1 cellular context compared by ENCODE assay signal in the genomic region with DNA sequence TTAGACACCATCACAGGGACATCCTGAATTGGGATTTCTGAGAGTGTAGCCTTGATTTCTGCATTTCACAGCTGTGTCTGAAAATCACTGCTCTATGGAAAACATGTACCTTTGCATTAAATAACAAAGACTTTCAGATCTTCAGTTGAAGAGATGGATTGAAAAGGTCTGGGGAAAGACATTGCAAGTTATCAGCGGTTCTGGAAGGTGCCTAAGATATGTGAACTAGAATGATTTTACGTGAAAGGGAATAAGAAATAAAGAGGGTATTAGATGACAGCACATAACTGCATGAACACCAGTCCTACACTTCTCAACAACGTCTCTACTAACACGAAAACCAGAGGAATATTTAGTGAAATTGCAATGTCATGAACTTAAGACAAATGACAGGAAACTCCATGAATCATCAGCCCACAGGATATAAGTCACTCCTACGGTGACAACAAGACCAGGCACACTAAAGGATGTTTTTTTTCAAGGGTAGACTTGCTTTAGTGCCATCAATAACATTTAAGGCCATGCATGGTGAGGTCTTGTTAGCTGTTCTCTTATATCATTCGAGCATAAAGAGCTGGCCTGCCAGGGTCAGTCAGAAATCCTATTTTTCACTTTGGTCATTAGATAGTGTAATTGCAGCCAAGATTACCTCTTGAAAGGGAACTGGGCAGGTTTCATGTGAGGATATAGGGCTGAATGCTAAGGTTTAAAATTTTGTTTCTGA.
TF ChIP-seq lines count a peak whose summit lies in the region.

No MANE protein-coding gene starts in this region.

TF ChIP-seq in K562, 482 proteins besides CTCF, POLR2A, EP300 and RAD21 (continued from another document and continues in another):
- peak; percentile 98 for TF ChIP-seq ZNF592 (IDR thresholded peaks at IDR 0.05)
- peak; percentile 81 for TF ChIP-seq HDAC2 (IDR thresholded peaks at IDR 0.05)
- TF ChIP-seq ZNF232 (CRISPR knock-in tag; IDR thresholded peaks at IDR 0.05), result no peak
- no peak for TF ChIP-seq PHB (CRISPR knock-in tag; IDR thresholded peaks at IDR 0.05)
- TF ChIP-seq RB1 (IDR thresholded peaks at IDR 0.05; ENCODE audit: low read depth), result no peak
- TF ChIP-seq MXI1 (IDR thresholded peaks at IDR 0.05; ENCODE audit: low read depth, low read length), result no peak
- peak; percentile 47; the same call in 1 of the 2 replicates for TF ChIP-seq TAL1 (IDR thresholded peaks at IDR 0.05)
- no peak for TF ChIP-seq CCAR2 (IDR thresholded peaks at IDR 0.05; ENCODE audit: low read depth, low read length)
- 0 out of 2 replicates have a peak, but pooled peaks have one; percentile 41 for TF ChIP-seq HBP1 (CRISPR knock-in tag; IDR thresholded peaks at IDR 0.05)
- no peak; the same call in 1 of the 2 replicates for TF ChIP-seq TFE3 (CRISPR knock-in tag; IDR thresholded peaks at IDR 0.05)
- no peak for TF ChIP-seq ZNF347 (CRISPR knock-in tag; IDR thresholded peaks at IDR 0.05; ENCODE audit: low read depth)
- peak; percentile 99; the same call in 1 of the 2 replicates for TF ChIP-seq BRD4 (IDR thresholded peaks at IDR 0.05)
- no peak for TF ChIP-seq ZBTB8A (IDR thresholded peaks at IDR 0.05; ENCODE audit: partially characterized antibody)
- TF ChIP-seq, protein P1, sequence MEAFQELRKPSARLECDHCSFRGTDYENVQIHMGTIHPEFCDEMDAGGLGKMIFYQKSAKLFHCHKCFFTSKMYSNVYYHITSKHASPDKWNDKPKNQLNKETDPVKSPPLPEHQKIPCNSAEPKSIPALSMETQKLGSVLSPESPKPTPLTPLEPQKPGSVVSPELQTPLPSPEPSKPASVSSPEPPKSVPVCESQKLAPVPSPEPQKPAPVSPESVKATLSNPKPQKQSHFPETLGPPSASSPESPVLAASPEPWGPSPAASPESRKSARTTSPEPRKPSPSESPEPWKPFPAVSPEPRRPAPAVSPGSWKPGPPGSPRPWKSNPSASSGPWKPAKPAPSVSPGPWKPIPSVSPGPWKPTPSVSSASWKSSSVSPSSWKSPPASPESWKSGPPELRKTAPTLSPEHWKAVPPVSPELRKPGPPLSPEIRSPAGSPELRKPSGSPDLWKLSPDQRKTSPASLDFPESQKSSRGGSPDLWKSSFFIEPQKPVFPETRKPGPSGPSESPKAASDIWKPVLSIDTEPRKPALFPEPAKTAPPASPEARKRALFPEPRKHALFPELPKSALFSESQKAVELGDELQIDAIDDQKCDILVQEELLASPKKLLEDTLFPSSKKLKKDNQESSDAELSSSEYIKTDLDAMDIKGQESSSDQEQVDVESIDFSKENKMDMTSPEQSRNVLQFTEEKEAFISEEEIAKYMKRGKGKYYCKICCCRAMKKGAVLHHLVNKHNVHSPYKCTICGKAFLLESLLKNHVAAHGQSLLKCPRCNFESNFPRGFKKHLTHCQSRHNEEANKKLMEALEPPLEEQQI (IDR thresholded peaks at IDR 0.05), result peak; percentile 75
- no peak for TF ChIP-seq CBFA2T2 (conservative IDR thresholded peaks at IDR 0.05)
- TF ChIP-seq ETV6 (IDR thresholded peaks at IDR 0.05; ENCODE audit: borderline replicate concordance in 1 of 2, low read depth in 2 of 2, low read length in 1 of 2), result peak in 1 of 2 experiments; percentile 36; a peak in 1 of 4 replicates
- TF ChIP-seq ETV6 (CRISPR knock-in tag; IDR thresholded peaks at IDR 0.05; ENCODE audit: borderline replicate concordance), result no peak
- no peak for TF ChIP-seq PTTG1 (tag; IDR thresholded peaks at IDR 0.05; ENCODE audit: low read depth)
- no peak for TF ChIP-seq KAT2B (IDR thresholded peaks at IDR 0.05; ENCODE audit: low read depth, low read length)
- TF ChIP-seq E2F6 (IDR thresholded peaks at IDR 0.05; ENCODE audit: borderline replicate concordance in 1 of 2, extremely low read depth in 1 of 2, insufficient read depth in 1 of 2, insufficient read length in 1 of 2, low read depth in 1 of 2, low read length in 1 of 2, poor library complexity in 1 of 2, severe bottlenecking in 1 of 2), result no peak
- TF ChIP-seq TSC22D4 (tag; IDR thresholded peaks at IDR 0.05), result no peak
- 0 out of 2 replicates have a peak, but pooled peaks have one; percentile 32 for TF ChIP-seq LARP7 (IDR thresholded peaks at IDR 0.05)
- TF ChIP-seq RNF219 (CRISPR knock-in tag; IDR thresholded peaks at IDR 0.05), result 0 out of 2 replicates have a peak, but pooled peaks have one; percentile 44
- TF ChIP-seq ESRRA (IDR thresholded peaks at IDR 0.05; ENCODE audit: borderline replicate concordance, low read depth), result peak; percentile 61; the same call in 1 of the 2 replicates
- TF ChIP-seq ZNF699 (CRISPR knock-in tag; IDR thresholded peaks at IDR 0.05; ENCODE audit: insufficient replicate concordance), result no peak
- peak; percentile 44; the same call in 1 of the 2 replicates for TF ChIP-seq HEY1 (CRISPR knock-in tag; IDR thresholded peaks at IDR 0.05; ENCODE audit: borderline replicate concordance)
- TF ChIP-seq EHMT2 (IDR thresholded peaks at IDR 0.05), result peak; percentile 88
- TF ChIP-seq TFAM (CRISPR knock-in tag; conservative IDR thresholded peaks at IDR 0.05), result no peak
- no peak for TF ChIP-seq ZNF707 (CRISPR knock-in tag; conservative IDR thresholded peaks at IDR 0.05)
- TF ChIP-seq SIX5 (IDR thresholded peaks at IDR 0.05; ENCODE audit: borderline replicate concordance in 1 of 2, insufficient read depth in 1 of 2, low read depth in 1 of 2, low read length in 2 of 2), result no peak
- no peak for TF ChIP-seq ZKSCAN3 (CRISPR knock-in tag; IDR thresholded peaks at IDR 0.05)
- TF ChIP-seq ILK (tag; IDR thresholded peaks at IDR 0.05; ENCODE audit: borderline replicate concordance, low read depth), result peak; percentile 65; the same call in 1 of the 2 replicates
- no peak for TF ChIP-seq SETDB1 (IDR thresholded peaks at IDR 0.05; ENCODE audit: low read length)
- peak; percentile 67; the same call in 1 of the 2 replicates for TF ChIP-seq CTBP1 (IDR thresholded peaks at IDR 0.05; ENCODE audit: borderline replicate concordance)
- TF ChIP-seq SLC30A9 (CRISPR knock-in tag; IDR thresholded peaks at IDR 0.05), result no peak
- TF ChIP-seq RREB1 (CRISPR knock-in tag; IDR thresholded peaks at IDR 0.05), result no peak
- TF ChIP-seq ZNF717 (CRISPR knock-in tag; IDR thresholded peaks at IDR 0.05), result no peak
- 0 out of 2 replicates have a peak, but pooled peaks have one; percentile 56 for TF ChIP-seq ZNF583 (CRISPR knock-in tag; IDR thresholded peaks at IDR 0.05)
- no peak for TF ChIP-seq DNMT1 (IDR thresholded peaks at IDR 0.05)
- peak; percentile 57; the same call in 1 of the 2 replicates for TF ChIP-seq ZNF174 (CRISPR knock-in tag; IDR thresholded peaks at IDR 0.05)
